In the genomic region with DNA sequence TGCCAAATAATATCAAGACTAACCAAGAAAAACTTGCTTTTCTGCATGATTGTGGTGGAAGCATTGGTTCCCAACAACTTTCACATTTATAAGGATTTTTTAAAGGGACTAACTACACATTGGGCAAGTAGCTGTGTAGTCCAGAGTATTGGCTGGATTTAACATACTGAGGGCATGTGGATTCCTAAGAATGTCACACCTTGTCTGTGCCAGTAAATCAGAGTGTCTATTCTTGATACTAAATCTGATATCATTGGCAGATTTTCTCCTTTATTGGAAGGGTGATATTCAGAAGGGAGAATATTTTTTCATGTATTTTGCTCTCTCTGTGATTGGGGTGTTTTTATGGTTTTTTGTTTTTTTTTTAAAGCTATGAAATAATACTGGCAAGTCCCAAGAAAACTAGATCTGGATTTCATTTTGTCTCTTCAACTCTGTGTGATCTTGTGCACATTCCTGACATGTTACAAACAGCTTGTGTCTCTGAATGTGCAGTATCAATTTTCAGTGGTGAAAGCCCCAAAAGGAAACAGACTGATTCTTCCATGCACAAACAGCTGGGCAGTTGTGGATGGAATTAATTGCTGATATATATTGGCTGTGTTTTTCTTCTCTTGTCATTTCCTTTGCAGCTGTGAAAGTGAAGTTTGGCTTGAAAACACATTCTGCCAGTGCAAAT, we compare ENCODE assay signal across 9 cellular contexts.
A peak's percentile ranks its signal among the peaks of the same experiment; 100 is the strongest.
DNase-seq lines count a peak whose midpoint lies in the region; ATAC-seq lines count a peak whose summit lies in the region.
"Had no signal": no experiment of that assay in that cellular context is flagged by ENCODE, and none has a peak within 500 bp of the region (broad histone marks: within the 10 kb centered on the region; RNA-seq: fewer than 3 reads in every experiment).

No MANE protein-coding gene starts in this region.

- H3K36me3 Mint-ChIP-seq in activated naive CD4-positive, alpha-beta T cell treated with anti-CD3 and anti-CD28 coated beads, Interleukin-2, amount 50 U/mL, for 72 hours: peaks cover 0 to 6% of the 10 kb centered on the region in 2 donors

- DNase-seq in DMS 273 (lab: John Stamatoyannopoulos, UW; ENCODE audit: unreplicated experiment) (peak; percentile 46), DMS 273 treated with DMSO at 0.1 percent for 48 hours (lab: John Stamatoyannopoulos, UW) (no peak), left cardiac atrium (no peak), substantia nigra (lab: John Stamatoyannopoulos, UW) (no peak), CD1c-positive myeloid dendritic cell (ENCODE audit: extremely low spot score) (no peak), RPMI8226 (no peak)
- DNase-seq in activated naive CD4-positive, alpha-beta T cell treated with anti-CD3 and anti-CD28 coated beads, Interleukin-2, amount 50 U/mL, for 72 hours (ENCODE audit: low spot score in 2 of 2): no peak

- H3K9me3 Mint-ChIP-seq in activated naive CD4-positive, alpha-beta T cell treated with anti-CD3 and anti-CD28 coated beads, Interleukin-2, amount 50 U/mL, for 72 hours: no peaks in the 10 kb centered on the region

- ATAC-seq in activated naive CD4-positive, alpha-beta T cell treated with anti-CD3 and anti-CD28 coated beads, Interleukin-2, amount 50 U/mL, for 72 hours: no peak
- ATAC-seq in left cardiac atrium (peak; percentile 48 to 57), GM19397 (IDR thresholded peaks at IDR 0.05; ENCODE audit: unreplicated experiment) (no peak)

- H3K27ac Mint-ChIP-seq in activated naive CD4-positive, alpha-beta T cell treated with anti-CD3 and anti-CD28 coated beads, Interleukin-2, amount 50 U/mL, for 72 hours: peak overlapping the region; percentile 73 to 87

- peak overlapping the region; percentile 59 for H3K27ac ChIP-seq in substantia nigra (ENCODE audit: low read depth, low read length, poor library complexity, severe bottlenecking)
- H3K27ac ChIP-seq: 22Rv1 had no signal

- intact Hi-C loops in left cardiac atrium (cut with DNase I): loop anchor here in 1 of 2 donors (5.0 kb wide), 1 partner anchor 68 kb away; a partner anchor contains a TSS

Comparison
In these comparisons a context has a peak if more than half of its experiments do, and no peak if none do; other contexts are left out.
1. ATAC-seq: peak in left cardiac atrium (2 of 2); none in activated naive CD4-positive, alpha-beta T cell treated with anti-CD3 and anti-CD28 coated beads, Interleukin-2, amount 50 U/mL, for 72 hours (0 of 2) and GM19397 (single experiment).